ENCODE assay signal across 17 cellular contexts in the genomic region with DNA sequence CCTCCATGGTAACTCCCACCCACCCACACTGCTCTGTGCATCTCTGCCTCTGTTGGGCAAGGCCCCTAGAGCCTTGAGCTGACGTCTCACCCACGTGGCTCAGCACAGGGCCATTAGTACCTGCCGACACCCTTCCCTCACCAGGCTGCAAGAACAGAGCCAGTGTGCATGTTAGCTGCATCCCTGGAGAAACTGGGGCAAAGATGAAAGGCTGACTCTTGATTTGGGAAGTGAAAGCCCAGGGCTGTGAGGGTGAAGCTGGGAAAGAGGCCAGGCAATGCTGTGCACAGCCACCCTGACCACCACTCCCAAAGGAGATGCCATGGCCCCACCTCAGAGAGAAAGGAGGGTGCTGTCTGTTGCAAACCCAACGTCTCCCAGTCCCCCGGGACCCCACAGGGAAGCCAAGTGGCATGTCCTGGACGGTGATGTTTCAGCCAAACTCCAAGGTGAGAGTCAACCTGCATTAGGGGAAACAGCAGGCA. TPM values are rescaled to one million over a fixed set of nuclear protein-coding genes. Genes with fewer than 3 reads are reported as not detected.
DNase-seq lines count a peak whose midpoint lies in the region; ATAC-seq, FAIRE-seq and TF ChIP-seq lines count a peak whose summit lies in the region.
"Had no signal": no experiment of that assay in that cellular context is flagged by ENCODE, and none has a peak within 500 bp of the region (broad histone marks: within the 10 kb centered on the region; RNA-seq: fewer than 3 reads in every experiment).

No MANE protein-coding gene starts in this region.

- no peaks in the 10 kb centered on the region for H3K27me3 ChIP-seq in CD8-positive, alpha-beta memory T cell (ENCODE audit: insufficient read depth, low read length, poor library complexity, severe bottlenecking)
- H3K27me3 ChIP-seq in ectodermal cell (ENCODE audit: control insufficient read depth, insufficient read depth, low read length, poor library complexity, severe bottlenecking) = no peaks in the 10 kb centered on the region
- H3K27me3 ChIP-seq: BE2C, esophagus muscularis mucosa, transverse colon had no signal

- H3K36me3 ChIP-seq in CD8-positive, alpha-beta memory T cell (ENCODE audit: insufficient read depth, low read length) = no peaks in the 10 kb centered on the region
- H3K36me3 ChIP-seq in ectodermal cell (ENCODE audit: control insufficient read depth, insufficient read depth, low read length) = no peaks in the 10 kb centered on the region
- H3K36me3 ChIP-seq: BE2C, esophagus muscularis mucosa, transverse colon had no signal

- peak in 1 of 5 donors; percentile 22 for DNase-seq in CD8-positive, alpha-beta memory T cell
- DNase-seq in MV-4-11 (lab: John Stamatoyannopoulos, UW) (peak; percentile 35), osteocyte (ENCODE audit: extremely low spot score, unreplicated experiment) (no peak), DMS79 treated with DMSO at 0.1 percent for 48 hours (lab: John Stamatoyannopoulos, UW) (no peak), frontal cortex (ENCODE audit: low spot score in 2 of 2) (no peak)
- DNase-seq: activated CD4-positive, alpha-beta T cell treated with anti-CD3 and anti-CD28 coated beads for 48 hours; activated naive CD4-positive, alpha-beta T cell treated with anti-CD3 and anti-CD28 coated beads, Interleukin-2, amount 10 ng/mL, durations not matched to agents 7 days and 5 days; BE2C; cortex of kidney; NCI-H1436 treated with DMSO at 0.1 percent for 48 hours; NCI-H446; transverse colon had no signal

- peak overlapping the region; percentile 51 for H3K27ac ChIP-seq in CD8-positive, alpha-beta memory T cell (ENCODE audit: low read depth, low read length)
- H3K27ac ChIP-seq in ectodermal cell (ENCODE audit: insufficient read depth, low read depth, low read length, poor library complexity, severe bottlenecking) = peak overlapping the region; percentile 74
- H3K27ac ChIP-seq: esophagus muscularis mucosa had no signal

- no peaks in the 10 kb centered on the region for H3K9me3 Mint-ChIP-seq in CD8-positive, alpha-beta memory T cell
- H3K9me3 Mint-ChIP-seq in osteocyte (ENCODE audit: unreplicated experiment) = no peaks in the 10 kb centered on the region
- H3K9me3 Mint-ChIP-seq: activated naive CD4-positive, alpha-beta T cell treated with anti-CD3 and anti-CD28 coated beads, Interleukin-2, amount 10 ng/mL, durations not matched to agents 7 days and 5 days had no signal

- ATAC-seq in GM21528 (IDR thresholded peaks at IDR 0.05; ENCODE audit: low FRiP score, unreplicated experiment) (no peak), HG02678 (IDR thresholded peaks at IDR 0.05; ENCODE audit: unreplicated experiment) (no peak)

- peaks cover 11% of the 10 kb centered on the region for H3K4me1 ChIP-seq in CD8-positive, alpha-beta memory T cell (ENCODE audit: insufficient read depth, low read length)
- H3K4me1 ChIP-seq in ectodermal cell (ENCODE audit: control insufficient read depth, insufficient read depth, low read length) = peaks cover 23% of the 10 kb centered on the region

- no peak overlapping the region for H3K4me3 Mint-ChIP-seq in CD8-positive, alpha-beta memory T cell
- H3K4me3 Mint-ChIP-seq in osteocyte (ENCODE audit: unreplicated experiment) = no peak overlapping the region
- H3K4me3 Mint-ChIP-seq: activated naive CD4-positive, alpha-beta T cell treated with anti-CD3 and anti-CD28 coated beads, Interleukin-2, amount 10 ng/mL, durations not matched to agents 7 days and 5 days had no signal

- H3K36me3 Mint-ChIP-seq in CD8-positive, alpha-beta memory T cell = no peaks in the 10 kb centered on the region
- H3K36me3 Mint-ChIP-seq in osteocyte (ENCODE audit: unreplicated experiment) = no peaks in the 10 kb centered on the region
- H3K36me3 Mint-ChIP-seq: activated naive CD4-positive, alpha-beta T cell treated with anti-CD3 and anti-CD28 coated beads, Interleukin-2, amount 10 ng/mL, durations not matched to agents 7 days and 5 days had no signal

- CTCF ChIA-PET in CD8-positive, alpha-beta memory T cell (lab: Charles Lee) = interaction anchor here (2.3 kb wide), 1 partner anchor 21 kb away, joined by 9 read pairs; the partner anchor contains the start of gene HPCAL1

- no peak for TF ChIP-seq CTCF in osteocyte (IDR thresholded peaks at IDR 0.05)

- H3K9me3 ChIP-seq in CD8-positive, alpha-beta memory T cell (ENCODE audit: low read length) = no peaks in the 10 kb centered on the region
- H3K9me3 ChIP-seq in ectodermal cell (ENCODE audit: control insufficient read depth, low read length) = no peaks in the 10 kb centered on the region
- H3K9me3 ChIP-seq: BE2C, esophagus muscularis mucosa, transverse colon had no signal

- H3K27ac Mint-ChIP-seq in CD8-positive, alpha-beta memory T cell = peak overlapping the region in 2 of 8 donors; percentile 44 to 55
- peak overlapping the region; percentile 48 for H3K27ac Mint-ChIP-seq in osteocyte (ENCODE audit: unreplicated experiment)
- H3K27ac Mint-ChIP-seq: activated naive CD4-positive, alpha-beta T cell treated with anti-CD3 and anti-CD28 coated beads, Interleukin-2, amount 10 ng/mL, durations not matched to agents 7 days and 5 days had no signal

- H3K4me3 ChIP-seq in CD8-positive, alpha-beta memory T cell (ENCODE audit: low read length) = no peak overlapping the region
- no peak overlapping the region for H3K4me3 ChIP-seq in ectodermal cell (ENCODE audit: insufficient read depth, low read depth, low read length)
- H3K4me3 ChIP-seq: esophagus muscularis mucosa, transverse colon had no signal

- POLR2A ChIA-PET in CD8-positive, alpha-beta memory T cell (lab: Charles Lee) = no interaction called here

- peaks cover 0 to 2% of the 10 kb centered on the region in 2 donors for H3K27me3 Mint-ChIP-seq in CD8-positive, alpha-beta memory T cell
- no peaks in the 10 kb centered on the region for H3K27me3 Mint-ChIP-seq in osteocyte (ENCODE audit: unreplicated experiment)

- WGBS in ectodermal cell, 2 experiments = 84 to 85% methylated on average over 6 of the region's 6 CpGs

- FAIRE-seq in frontal cortex (lab: Jason Lieb, UNC) = no peak
- FAIRE-seq: islet of Langerhans had no signal

- H3K4me1 Mint-ChIP-seq in CD8-positive, alpha-beta memory T cell = peaks cover 9 to 12% (median 9%) of the 10 kb centered on the region in 3 donors
- H3K4me1 Mint-ChIP-seq in osteocyte (ENCODE audit: unreplicated experiment) = peaks cover 59% of the 10 kb centered on the region

RNA-seq across cellular contexts. Expression of gene HPCAL1, which starts 20.0 kb away (rescaled TPM):
- 10 to 100 TPM; 44.1 to 47.6 TPM for total RNA-seq in CD8-positive, alpha-beta memory T cell
- 96.3 TPM for polyA plus RNA-seq in CD8-positive, alpha-beta memory T cell
- 10.8 TPM for polyA plus RNA-seq in ectodermal cell (2013, experiment 1 of 4)
- polyA plus RNA-seq in ectodermal cell (2013, experiment 2 of 4) = 8.0 TPM
- 9.1 TPM for polyA plus RNA-seq in ectodermal cell (2013, experiment 3 of 4)
- 11.0 TPM for polyA plus RNA-seq in ectodermal cell (2013, experiment 4 of 4)
- total RNA-seq in osteocyte = 56.8 and 57.8 TPM in 2 replicates
- 26.5 TPM for total RNA-seq in frontal cortex
